In genomic region chr11:35174666-35175065, GRCh38 we compare ENCODE assay signal across 8 cellular contexts. TPM values are rescaled to one million over a fixed set of nuclear protein-coding genes. Genes with fewer than 3 reads are reported as not detected.
DNase-seq lines count a peak whose midpoint lies in the region; ATAC-seq, FAIRE-seq and TF ChIP-seq lines count a peak whose summit lies in the region.

No MANE protein-coding gene starts in this region.

- no peak for TF ChIP-seq CTCF in lung (IDR thresholded peaks at IDR 0.05; ENCODE audit: control extremely low read depth, extremely low read depth)
- TF ChIP-seq CTCF in vagina (IDR thresholded peaks at IDR 0.05): no peak
- no peak for TF ChIP-seq CTCF in HepG2 (CRISPR knock-in tag; IDR thresholded peaks at IDR 0.05)

- CTCF ChIA-PET in HepG2 (lab: Yijun Ruan, JAX; ENCODE audit: low intra/inter-chr PET ratio, low total read pairs): no interaction called here

- no peak for TF ChIP-seq RAD21 in HepG2 (CRISPR knock-in tag; IDR thresholded peaks at IDR 0.05)

- no peak overlapping the region for H3K4me2 ChIP-seq in HepG2 (ENCODE audit: low read depth, low read length)

- peaks cover 52% of the 10 kb centered on the region for H3K36me3 Mint-ChIP-seq in activated naive CD4-positive, alpha-beta T cell treated with anti-CD3 and anti-CD28 coated beads, Interleukin-2, amount 50 U/mL, for 24 hours
- peaks cover 81% of the 10 kb centered on the region for H3K36me3 Mint-ChIP-seq in activated naive CD8-positive, alpha-beta T cell treated with anti-CD3 and anti-CD28 coated beads for 36 hours

- no peak for TF ChIP-seq EP300 in HepG2 (IDR thresholded peaks at IDR 0.05; ENCODE audit: low read depth in 2 of 2, low read length in 2 of 2)
- no peak for TF ChIP-seq EP300 in HepG2 (CRISPR knock-in tag; IDR thresholded peaks at IDR 0.05; ENCODE audit: borderline replicate concordance)

- H3K79me2 ChIP-seq in HepG2 (ENCODE audit: insufficient read depth, low read length): no peaks in the 10 kb centered on the region

- H4K20me1 ChIP-seq in HepG2 (ENCODE audit: insufficient read depth, low read length): no peaks in the 10 kb centered on the region

- H3K4me1 ChIP-seq in lung (ENCODE audit: control insufficient read depth in 2 of 2, insufficient read depth in 2 of 2, low read length in 2 of 2) (peaks cover 1 to 5% of the 10 kb centered on the region in 2 donors), vagina (peaks cover 90% of the 10 kb centered on the region), HepG2 (ENCODE audit: insufficient read depth, low read length) (peaks cover 20% of the 10 kb centered on the region)

- no TSS peak for BruUV-seq in HepG2 (replicated peaks; lab: Mats Ljungman, UMichigan)

- H3K36me3 ChIP-seq in lung (ENCODE audit: control insufficient read depth in 2 of 2, insufficient read depth in 2 of 2, low read length in 2 of 2): peaks cover 8 to 12% of the 10 kb centered on the region in 2 donors
- peaks cover 0 to 23% of the 10 kb centered on the region in 2 donors for H3K36me3 ChIP-seq in vagina
- no peaks in the 10 kb centered on the region for H3K36me3 ChIP-seq in HepG2 (replicated peaks in 1 of 2; ENCODE audit: control insufficient read depth in 1 of 2, insufficient read depth in 2 of 2, low read length in 2 of 2)

- H3K4me3 ChIP-seq in lung (no peak overlapping the region), vagina (no peak overlapping the region), HepG2 (replicated peaks in 1 of 3; ENCODE audit: insufficient read depth in 1 of 3, low read depth in 2 of 3, low read length in 3 of 3) (no peak overlapping the region)

- TF ChIP-seq POLR2A in vagina (IDR thresholded peaks at IDR 0.05): no peak
- no peak for TF ChIP-seq POLR2A in HepG2 (IDR thresholded peaks at IDR 0.05; ENCODE audit: insufficient read depth in 1 of 2, low read depth in 2 of 2, low read length in 2 of 2)

- peak overlapping the region; percentile 94 for H3K27ac Mint-ChIP-seq in activated naive CD4-positive, alpha-beta T cell treated with anti-CD3 and anti-CD28 coated beads, Interleukin-2, amount 50 U/mL, for 24 hours
- peak overlapping the region; percentile 88 for H3K27ac Mint-ChIP-seq in activated naive CD8-positive, alpha-beta T cell treated with anti-CD3 and anti-CD28 coated beads for 36 hours

- H3K4me1 Mint-ChIP-seq in activated naive CD4-positive, alpha-beta T cell treated with anti-CD3 and anti-CD28 coated beads, Interleukin-2, amount 50 U/mL, for 24 hours: peaks cover 94% of the 10 kb centered on the region
- peaks cover 90% of the 10 kb centered on the region for H3K4me1 Mint-ChIP-seq in activated naive CD8-positive, alpha-beta T cell treated with anti-CD3 and anti-CD28 coated beads for 36 hours

- 29 to 53% methylated on average over 3 of the region's 3 CpGs for WGBS in lung, 2 donors
- WGBS in HepG2 (ENCODE audit: low lambda C conversion rate): 31% methylated on average over 3 of the region's 3 CpGs

- H3K27me3 ChIP-seq in lung (ENCODE audit: control insufficient read depth, insufficient read depth): no peaks in the 10 kb centered on the region
- H3K27me3 ChIP-seq in vagina: no peaks in the 10 kb centered on the region
- H3K27me3 ChIP-seq in HepG2 (ENCODE audit: control insufficient read depth in 1 of 2, insufficient read depth in 2 of 2, low read length in 2 of 2): no peaks in the 10 kb centered on the region

- H3K9me3 Mint-ChIP-seq in activated naive CD4-positive, alpha-beta T cell treated with anti-CD3 and anti-CD28 coated beads, Interleukin-2, amount 50 U/mL, for 24 hours: no peaks in the 10 kb centered on the region
- no peaks in the 10 kb centered on the region for H3K9me3 Mint-ChIP-seq in activated naive CD8-positive, alpha-beta T cell treated with anti-CD3 and anti-CD28 coated beads for 36 hours

- in situ Hi-C loops in HepG2 (cut with HindIII; ENCODE audit: extremely low pct_ligation_motif_present, low pct_unique_long_range_greater_than_20kb): loop anchor here (10.0 kb wide), 1 partner anchor 60 kb away; no protein-coding TSS in a partner anchor

- intact Hi-C loops in vagina (cut with DNase I): no loop called here
- intact Hi-C loops in HepG2 (cut with micrococcal nuclease; ENCODE audit: unreplicated experiment): no loop called here

- H3K9me3 ChIP-seq in lung (ENCODE audit: control insufficient read depth in 2 of 2, insufficient read depth in 1 of 2, low read length in 1 of 2) (no peaks in the 10 kb centered on the region), vagina (no peaks in the 10 kb centered on the region), HepG2 (ENCODE audit: low read length) (no peaks in the 10 kb centered on the region)

- no peak overlapping the region for H2AFZ ChIP-seq in HepG2 (ENCODE audit: low read length)

- DNase-seq in activated naive CD4-positive, alpha-beta T cell (lab: John Stamatoyannopoulos, UW): no peak
- no peak for DNase-seq in activated naive CD8-positive, alpha-beta T cell treated with anti-CD3 and anti-CD28 coated beads for 36 hours
- no peak for DNase-seq in lung (ENCODE audit: low spot score)
- no peak for DNase-seq in vagina (ENCODE audit: extremely low spot score in 2 of 2)
- no peak for DNase-seq in HepG2 (ENCODE audit: low spot score)

- peak overlapping the region; percentile 73 for H3K4me3 Mint-ChIP-seq in activated naive CD4-positive, alpha-beta T cell treated with anti-CD3 and anti-CD28 coated beads, Interleukin-2, amount 50 U/mL, for 24 hours
- peak overlapping the region; percentile 27 for H3K4me3 Mint-ChIP-seq in activated naive CD8-positive, alpha-beta T cell treated with anti-CD3 and anti-CD28 coated beads for 36 hours

- H3K9ac ChIP-seq in HepG2 (ENCODE audit: insufficient read depth, low read depth, low read length): no peak overlapping the region

- H3K27ac ChIP-seq in lung (ENCODE audit: low read depth in 1 of 2, low read length in 1 of 2) (no peak overlapping the region), vagina (peak overlapping the region; percentile 62), HepG2 (ENCODE audit: extremely low read length, insufficient read depth, low read length) (no peak overlapping the region)

- no peak for FAIRE-seq in HepG2 (lab: Jason Lieb, UNC)

- POLR2A ChIA-PET in HepG2 (lab: Yijun Ruan, JAX): no interaction called here

- no peaks in the 10 kb centered on the region for H3K27me3 Mint-ChIP-seq in activated naive CD4-positive, alpha-beta T cell treated with anti-CD3 and anti-CD28 coated beads, Interleukin-2, amount 50 U/mL, for 24 hours
- H3K27me3 Mint-ChIP-seq in activated naive CD8-positive, alpha-beta T cell treated with anti-CD3 and anti-CD28 coated beads for 36 hours: no peaks in the 10 kb centered on the region

- ATAC-seq in lung (ENCODE audit: insufficient read depth, low FRiP score): peak; percentile 16
- ATAC-seq in GM19455 (IDR thresholded peaks at IDR 0.05; ENCODE audit: unreplicated experiment): no peak
- no peak for ATAC-seq in HepG2
- ATAC-seq in GM21423 (IDR thresholded peaks at IDR 0.05; ENCODE audit: unreplicated experiment): no peak

TF ChIP-seq in HepG2, 621 proteins besides CTCF, POLR2A, EP300 and RAD21 (continues in another document):
- TF ChIP-seq USF2 (IDR thresholded peaks at IDR 0.05; ENCODE audit: low read depth, low read length): no peak
- no peak for TF ChIP-seq USF2 (CRISPR knock-in tag; IDR thresholded peaks at IDR 0.05; ENCODE audit: borderline replicate concordance)
- TF ChIP-seq RBM22 (optimal IDR thresholded peaks at IDR 0.05; ENCODE audit: low read length): no peak
- TF ChIP-seq IKZF4 (CRISPR knock-in tag; IDR thresholded peaks at IDR 0.05; ENCODE audit: borderline replicate concordance, low read depth, not compliant biosample characterization): no peak

RNA-seq across cellular contexts. Expression of gene CD44, which starts 35.7 kb away (rescaled TPM):
- 100 to 1,000 TPM; 380 to 428 TPM for total RNA-seq in activated naive CD8-positive, alpha-beta T cell treated with anti-CD3 and anti-CD28 coated beads for 36 hours
- total RNA-seq in lung (100 to 1,000 TPM; 533 to 556 TPM), vagina (869 TPM), HepG2 (2016; rRNA removed; fragmentation: Illumina TruSeq; extraction: Trizol) (0.02 TPM in 1 of 2 replicates, not detected in the other)
- polyA plus RNA-seq in lung (100 to 1,000 TPM; 115 to 636 TPM), HepG2 (2011; rRNA removed) (0.11 and 0.29 TPM in 2 replicates)
- total RNA-seq in HepG2 (2016; cell fraction: cytosol; rRNA removed; fragmentation: Illumina TruSeq; extraction: Trizol; ENCODE audit: low read depth): not detected in 2 replicates
- not detected in 2 replicates for total RNA-seq in HepG2 (2016; cell fraction: insoluble cytoplasmic fraction; rRNA removed; fragmentation: Illumina TruSeq; extraction: Trizol)
- total RNA-seq in HepG2 (2016; cell fraction: membrane; rRNA removed; fragmentation: Illumina TruSeq; extraction: Trizol): not detected in 2 replicates
- total RNA-seq in HepG2 (2016; cell fraction: nucleus; rRNA removed; fragmentation: Illumina TruSeq; extraction: Trizol): not detected in 2 replicates
- polyA plus RNA-seq in HepG2 (2011; cell fraction: cytosol; rRNA removed): 0.16 and 0.21 TPM in 2 replicates
- not detected in 2 replicates for polyA plus RNA-seq in HepG2 (2011; cell fraction: nucleus; rRNA removed)
- not detected in 2 replicates for polyA plus RNA-seq in HepG2 (2012)
- not detected in 2 replicates for polyA plus RNA-seq in HepG2 (2016; cell fraction: cytosol; fragmentation: Illumina TruSeq; extraction: Trizol; ENCODE audit: low read depth)
- not detected in 2 replicates for polyA plus RNA-seq in HepG2 (2016; cell fraction: insoluble cytoplasmic fraction; fragmentation: Illumina TruSeq; extraction: Trizol; ENCODE audit: low read depth)
- not detected in 2 replicates for polyA plus RNA-seq in HepG2 (2016; cell fraction: membrane; fragmentation: Illumina TruSeq; extraction: Trizol; ENCODE audit: low read depth)
- polyA plus RNA-seq in HepG2 (2016; cell fraction: nucleus; fragmentation: Illumina TruSeq; extraction: Trizol; ENCODE audit: insufficient read depth, low read depth): not detected in 2 replicates
- polyA minus RNA-seq in HepG2 (2011; rRNA and poly(A)+ RNA removed; ENCODE audit: low replicate concordance): 343 TPM in 1 of 2 replicates, not detected in the other
- polyA minus RNA-seq in HepG2 (2011; cell fraction: cytosol; rRNA and poly(A)+ RNA removed): 0.97 TPM in 1 of 2 replicates, not detected in the other
- 0.39 and 0.62 TPM in 2 replicates for polyA minus RNA-seq in HepG2 (2011; cell fraction: nucleus; rRNA and poly(A)+ RNA removed)

Comparison
In these comparisons a context has a peak if more than half of its experiments do, and no peak if none do; other contexts are left out.
1. RNA of gene CD44, which starts 35.7 kb away (total RNA-seq): 869 TPM in vagina (single experiment), 533 to 556 TPM in lung and 380 to 428 TPM in activated naive CD8-positive, alpha-beta T cell treated with anti-CD3 and anti-CD28 coated beads for 36 hours; 0.02 TPM in HepG2; every median in the first group is over 100 times any median in the second.